In genomic region chr1:115492880-115493279, GRCh38 we compare ENCODE assay signal across 16 cellular contexts.
DNase-seq lines count a peak whose midpoint lies in the region; FAIRE-seq and TF ChIP-seq lines count a peak whose summit lies in the region.
"Had no signal": no experiment of that assay in that cellular context is flagged by ENCODE, and none has a peak within 500 bp of the region (broad histone marks: within the 10 kb centered on the region; RNA-seq: fewer than 3 reads in every experiment).

No MANE protein-coding gene starts in this region.

- H3K23ac ChIP-seq in H1 (ENCODE audit: insufficient read length): no peak overlapping the region

- H3K79me1 ChIP-seq in H1 (ENCODE audit: low read depth, low read length): no peaks in the 10 kb centered on the region

- H3K27me3 Mint-ChIP-seq in nephron progenitor cell (ENCODE audit: low read depth, poor library complexity): peaks cover 5% of the 10 kb centered on the region

- H3K79me2 ChIP-seq in H1 (ENCODE audit: control insufficient read depth in 1 of 2, insufficient read depth in 2 of 2, low read length in 2 of 2) (no peaks in the 10 kb centered on the region), OCI-LY7 (ENCODE audit: insufficient read depth, low read depth, low read length) (no peaks in the 10 kb centered on the region)

- H3K27me3 ChIP-seq in H1 (replicated peaks in 1 of 4; ENCODE audit: control insufficient read depth in 3 of 4, extremely low read depth in 1 of 4, insufficient read depth in 3 of 4, low read length in 3 of 4): no peaks in the 10 kb centered on the region
- H3K27me3 ChIP-seq: adrenal gland had no signal

- no peak for FAIRE-seq in H1 (lab: Jason Lieb, UNC)

- TF ChIP-seq RAD21 in H1 (IDR thresholded peaks at IDR 0.05 in 1 of 2, conservative IDR thresholded peaks at IDR 0.05 in 1 of 2; ENCODE audit: low read depth in 2 of 2, low read length in 2 of 2): no peak

- H2BK120ac ChIP-seq in H1 (replicated peaks; ENCODE audit: low read depth, low read length): no peak overlapping the region

- POLR2A ChIA-PET in H1 (lab: Charles Lee; ENCODE audit: partially characterized antibody): no interaction called here
- POLR2A ChIA-PET in OCI-LY7 (lab: Charles Lee): no interaction called here

- H3K9me3 Mint-ChIP-seq in nephron progenitor cell: peaks cover 13% of the 10 kb centered on the region

- H3K9me2 ChIP-seq in OCI-LY7 (ENCODE audit: insufficient read depth, low read length): no peaks in the 10 kb centered on the region

- no peak for TF ChIP-seq EP300 in H1 (IDR thresholded peaks at IDR 0.05; ENCODE audit: borderline replicate concordance in 1 of 2, low read depth in 2 of 2, low read length in 2 of 2)

- peak overlapping the region; percentile 75 for H3K27ac Mint-ChIP-seq in nephron progenitor cell
- H3K27ac Mint-ChIP-seq: immature natural killer cell had no signal

- H3K4ac ChIP-seq in H1 (replicated peaks; ENCODE audit: insufficient read length, low read depth, low read length): no peak overlapping the region

- H3K36me3 ChIP-seq in H1 (ENCODE audit: control insufficient read depth in 2 of 4, insufficient read depth in 4 of 4, low read length in 3 of 4): no peaks in the 10 kb centered on the region
- no peaks in the 10 kb centered on the region for H3K36me3 ChIP-seq in OCI-LY7 (ENCODE audit: insufficient read depth, low read length)
- H3K36me3 ChIP-seq: adrenal gland had no signal

- CTCF ChIA-PET in H1 (lab: Charles Lee; ENCODE audit: partially characterized antibody): interaction anchor here (0.5 to 2.9 kb wide), 3 partner anchors 9 to 417 kb away, joined by 3 to 8 read pairs (median 4); no protein-coding TSS in a partner anchor
- CTCF ChIA-PET in OCI-LY7 (lab: Charles Lee; ENCODE audit: unreplicated experiment): no interaction called here

- DNase-seq in AG20443 (ENCODE audit: low spot score): peak; percentile 83
- DNase-seq in M059J (ENCODE audit: low read depth): peak; percentile 68
- DNase-seq in H1 (ENCODE audit: low read depth in 1 of 2, low spot score in 2 of 2): no peak
- no peak for DNase-seq in nephron progenitor cell
- DNase-seq in NCI-H526 (lab: John Stamatoyannopoulos, UW): no peak
- DNase-seq in central memory CD4-positive, alpha-beta T cell: no peak
- DNase-seq in KG1 (lab: John Stamatoyannopoulos, UW): no peak
- DNase-seq in OCI-LY7 (ENCODE audit: low spot score): no peak
- DNase-seq: activated CD4-positive, alpha-beta T cell treated with anti-CD3 and anti-CD28 coated beads, Interleukin-2, amount 50 U/mL, for 4 hours; adrenal gland; AML-193; DMS79; immature natural killer cell; NCI-H2107; psoas muscle; substantia nigra had no signal

- no peak overlapping the region for H4K8ac ChIP-seq in H1 (ENCODE audit: extremely low read depth, insufficient read depth, low read length)

- 81% methylated on average over 1 of the region's 1 CpG; no CpG with 5 or more reads in 1 of the 2 experiments for WGBS in H1 (ENCODE audit: extremely low coverage in 1 of 2, insufficient coverage in 1 of 2, insufficient read length in 1 of 2, insufficient replicate concordance in 2 of 2, low coverage in 1 of 2, low lambda C conversion rate in 2 of 2, missing lambda C conversion rate in 1 of 2), 2 experiments

- H2BK15ac ChIP-seq in H1 (ENCODE audit: low read length): no peak overlapping the region

- TF ChIP-seq CTCF in H1 (IDR thresholded peaks at IDR 0.05; ENCODE audit: control extremely low read depth in 1 of 3, insufficient read depth in 1 of 3, low read depth in 1 of 3, low read length in 3 of 3): no peak
- no peak for TF ChIP-seq CTCF in nephron progenitor cell (IDR thresholded peaks at IDR 0.05)
- no peak for TF ChIP-seq CTCF in OCI-LY7 (conservative IDR thresholded peaks at IDR 0.05; ENCODE audit: low read length)

- H3K4me3 ChIP-seq in H1 (ENCODE audit: extremely low read depth in 1 of 4, insufficient read depth in 2 of 4, low read depth in 3 of 4, low read length in 4 of 4): no peak overlapping the region; a peak in 1 of 8 replicates
- no peak overlapping the region for H3K4me3 ChIP-seq in OCI-LY7 (ENCODE audit: low read depth, low read length, poor library complexity, severe bottlenecking)
- H3K4me3 ChIP-seq: adrenal gland, psoas muscle had no signal

- H4K20me1 ChIP-seq in H1 (replicated peaks in 1 of 2; ENCODE audit: control insufficient read depth in 1 of 2, insufficient read depth in 2 of 2, low read length in 2 of 2) (no peaks in the 10 kb centered on the region), OCI-LY7 (ENCODE audit: insufficient read depth, low read length) (no peaks in the 10 kb centered on the region)

- H3K9ac ChIP-seq in H1 (replicated peaks in 1 of 4; ENCODE audit: extremely low read depth in 1 of 4, low read depth in 3 of 4, low read length in 3 of 4): no peak overlapping the region

- no peak for TF ChIP-seq POLR2A in H1 (IDR thresholded peaks at IDR 0.05; ENCODE audit: control extremely low read depth in 1 of 2, low read depth in 2 of 2, low read length in 2 of 2)

- H3K27ac ChIP-seq in H1 (ENCODE audit: low read depth, low read length) (no peak overlapping the region), OCI-LY7 (ENCODE audit: low read depth, low read length, poor library complexity, severe bottlenecking) (no peak overlapping the region)
- H3K27ac ChIP-seq: adrenal gland, psoas muscle had no signal

- no TSS peak for BruUV-seq in OCI-LY7 (replicated peaks; lab: Mats Ljungman, UMichigan)

- H3K4me2 ChIP-seq in H1 (ENCODE audit: insufficient read depth in 1 of 2, low read depth in 2 of 2, low read length in 2 of 2) (peak overlapping the region in 1 of 2 experiments; percentile 14; a peak in 2 of 4 replicates), OCI-LY7 (ENCODE audit: low read length) (no peak overlapping the region)

- no peaks in the 10 kb centered on the region for H3K23me2 ChIP-seq in H1 (ENCODE audit: low read depth, low read length)

- H3K4me3 Mint-ChIP-seq in nephron progenitor cell: no peak overlapping the region
- H3K4me3 Mint-ChIP-seq: immature natural killer cell had no signal

- no peak overlapping the region for H4K5ac ChIP-seq in H1 (ENCODE audit: insufficient read length, low read depth, low read length)

- peak overlapping the region; percentile 17 for H4K91ac ChIP-seq in H1 (replicated peaks; ENCODE audit: insufficient read length, low read length)

- no peak overlapping the region for H2BK5ac ChIP-seq in H1 (ENCODE audit: low read depth, low read length)

- no peak overlapping the region; the same call in 1 of the 2 replicates for H2BK12ac ChIP-seq in H1 (ENCODE audit: low read depth, low read length)

- H3K9me3 ChIP-seq in H1 (ENCODE audit: insufficient read depth in 2 of 2, low read depth in 1 of 2, low read length in 1 of 2) (no peaks in the 10 kb centered on the region), OCI-LY7 (ENCODE audit: low read length) (no peaks in the 10 kb centered on the region)
- H3K9me3 ChIP-seq: adrenal gland, psoas muscle had no signal

- intact Hi-C loops in OCI-LY7 (cut with micrococcal nuclease; ENCODE audit: unreplicated experiment): no loop called here

- H3K36me3 Mint-ChIP-seq in nephron progenitor cell (ENCODE audit: low read depth): no peaks in the 10 kb centered on the region
- H3K36me3 Mint-ChIP-seq: immature natural killer cell had no signal

- peak overlapping the region; percentile 26; the same call in 1 of the 2 replicates for H2AFZ ChIP-seq in H1 (ENCODE audit: low read length)
- no peak overlapping the region for H2AFZ ChIP-seq in OCI-LY7 (ENCODE audit: low read length)

- H3K56ac ChIP-seq in H1 (replicated peaks; ENCODE audit: insufficient read length, low read depth, low read length): no peak overlapping the region

- H2AK5ac ChIP-seq in H1 (ENCODE audit: low read depth, low read length): no peak overlapping the region

- H3K4me1 Mint-ChIP-seq in nephron progenitor cell: peaks cover 27% of the 10 kb centered on the region
- H3K4me1 Mint-ChIP-seq: immature natural killer cell had no signal

- H3K4me1 ChIP-seq in H1 (replicated peaks in 1 of 4; ENCODE audit: control insufficient read depth in 3 of 4, insufficient read depth in 4 of 4, low read length in 3 of 4) (peaks cover 0 to 9% (median 3%) of the 10 kb centered on the region in 4 experiments; a peak in 6 of 7 replicates), OCI-LY7 (ENCODE audit: insufficient read depth, low read length, poor library complexity, severe bottlenecking) (no peaks in the 10 kb centered on the region)
- H3K4me1 ChIP-seq: adrenal gland, psoas muscle had no signal

- H3K14ac ChIP-seq in H1 (ENCODE audit: insufficient read length): no peak overlapping the region

- no peak overlapping the region for H2BK20ac ChIP-seq in H1 (ENCODE audit: low read length)

- H3K18ac ChIP-seq in H1 (ENCODE audit: extremely low read depth, low read length): no peak overlapping the region

TF ChIP-seq in H1, 55 proteins besides CTCF, POLR2A, EP300 and RAD21 (continues in another document):
- TF ChIP-seq ASH2L (IDR thresholded peaks at IDR 0.05; ENCODE audit: low read length) (no peak), CHD1 (IDR thresholded peaks at IDR 0.05; ENCODE audit: low read depth, low read length) (no peak)

Comparison
In these comparisons a context has a peak if more than half of its experiments do, and no peak if none do; other contexts are left out.
1. DNase-seq: peak in AG20443 (single experiment) and M059J (single experiment); none in H1 (0 of 2), nephron progenitor cell (single experiment), NCI-H526 (0 of 2), central memory CD4-positive, alpha-beta T cell (single experiment), KG1 (single experiment) and OCI-LY7 (single experiment).